In genomic region chr1:160768295-160768657, GRCh38 we compare ENCODE assay signal across 9 cellular contexts. TPM values are rescaled to one million over a fixed set of nuclear protein-coding genes. Genes with fewer than 3 reads are reported as not detected.
A peak's percentile ranks its signal among the peaks of the same experiment; 100 is the strongest.
DNase-seq lines count a peak whose midpoint lies in the region; ATAC-seq and TF ChIP-seq lines count a peak whose summit lies in the region.
"Had no signal": no experiment of that assay in that cellular context is flagged by ENCODE, and none has a peak within 500 bp of the region (broad histone marks: within the 10 kb centered on the region; RNA-seq: fewer than 3 reads in every experiment).

No MANE protein-coding gene starts in this region.

- intact Hi-C loops in transverse colon (cut with DNase I; ENCODE audit: low total_unique reads) = no loop called here

- no peaks in the 10 kb centered on the region for H3K4me1 ChIP-seq in transverse colon

- TF ChIP-seq EP300 in transverse colon (IDR thresholded peaks at IDR 0.05; ENCODE audit: low read depth) = no peak

- H3K27ac Mint-ChIP-seq in naive B cell = peak overlapping the region; percentile 88 to 97 (median 94)

- peaks cover 15 to 19% (median 18%) of the 10 kb centered on the region in 3 donors for H3K4me1 Mint-ChIP-seq in naive B cell

- peak overlapping the region in 7 of 8 donors; percentile 29 to 83 (median 75) for H3K4me3 Mint-ChIP-seq in naive B cell

- no peak overlapping the region for H3K27ac ChIP-seq in C4-2B
- peak overlapping the region; percentile 16 to 56 (median 34) for H3K27ac ChIP-seq in transverse colon

- peak; percentile 57 for DNase-seq in UCSD-AML1 (lab: John Stamatoyannopoulos, UW; ENCODE audit: unreplicated experiment)
- peak; percentile 6 to 22 for DNase-seq in cardiac fibroblast (ENCODE audit: low read depth in 2 of 2)
- peak; percentile 63 for DNase-seq in naive B cell
- peak; percentile 72 for DNase-seq in transverse colon
- DNase-seq in hepatic stellate cell (ENCODE audit: low spot score) = no peak

- no peaks in the 10 kb centered on the region for H3K27me3 Mint-ChIP-seq in naive B cell

- H3K9me3 ChIP-seq in transverse colon = no peaks in the 10 kb centered on the region

- peaks cover 0 to 2% (median 0%) of the 10 kb centered on the region in 7 donors for H3K9me3 Mint-ChIP-seq in naive B cell

- H3K36me3 Mint-ChIP-seq in naive B cell = peaks cover 0 to 7% of the 10 kb centered on the region in 2 donors

- H3K27me3 ChIP-seq in transverse colon = no peaks in the 10 kb centered on the region

- peak; percentile 51 for TF ChIP-seq CTCF in C4-2B (conservative IDR thresholded peaks at IDR 0.05)
- TF ChIP-seq CTCF in cardiac fibroblast (IDR thresholded peaks at IDR 0.05; ENCODE audit: low read depth, low read length) = peak; percentile 38
- TF ChIP-seq CTCF in transverse colon (IDR thresholded peaks at IDR 0.05) = peak; percentile 29 to 54 (median 37)

- in situ Hi-C loops in transverse colon (cut with MboI; ENCODE audit: low pct_ligation_motif_present in 1 of 4, low pct_unique_long_range_greater_than_20kb in 1 of 4, low sequenced_read_pairs in 3 of 4) = loop anchor here in 1 of 4 donors (10.0 kb wide), 1 partner anchor 83 kb away; no protein-coding TSS in a partner anchor

- ATAC-seq in GM19397 (IDR thresholded peaks at IDR 0.05; ENCODE audit: unreplicated experiment) = peak; percentile 73
- peak; percentile 79 for ATAC-seq in HG03520 (IDR thresholded peaks at IDR 0.05; ENCODE audit: unreplicated experiment)
- ATAC-seq in naive B cell (ENCODE audit: low read depth in 2 of 2) = peak; percentile 98 to 99

- no peaks in the 10 kb centered on the region for H3K36me3 ChIP-seq in transverse colon

- H3K4me3 ChIP-seq in cardiac fibroblast (replicated peaks in 1 of 2; ENCODE audit: low read depth in 2 of 2, low read length in 2 of 2) (no peak overlapping the region), transverse colon (no peak overlapping the region)

- no peak for TF ChIP-seq POLR2A in transverse colon (IDR thresholded peaks at IDR 0.05)

RNA-seq across cellular contexts. Expression of gene LY9, which starts 27.7 kb away (rescaled TPM):
- 100 to 1,000 TPM; 143 to 230 (median 167) TPM for polyA plus RNA-seq in naive B cell (ENCODE audit: low read depth in 6 of 6)
- 1 to 10 TPM in 3 of 4 donors, under 1 TPM in 1; 0.40 to 9.4 (median 1.8) TPM for total RNA-seq in transverse colon
- total RNA-seq: renal cortical epithelial cell had no signal

RNA-seq across cellular contexts. Expression of gene SLAMF7, which starts 29.2 kb away (rescaled TPM):
- polyA plus RNA-seq in naive B cell (ENCODE audit: low read depth in 6 of 6) = 1 to 10 TPM in 5 of 6 donors, not detected in 1; 1.2 to 5.3 (median 3.0) TPM
- total RNA-seq in transverse colon = 10 to 100 TPM in 1 of 4 donors, 1 to 10 TPM in 1, under 1 TPM in 1, not detected in 1; 0.20 to 15.4 (median 2.7) TPM
- total RNA-seq: renal cortical epithelial cell had no signal

RNA-seq across cellular contexts. Expression of gene CD48, which starts 56.7 kb away (rescaled TPM):
- 100 to 1,000 TPM; 129 to 163 (median 153) TPM for polyA plus RNA-seq in naive B cell (ENCODE audit: low read depth in 6 of 6)
- total RNA-seq in transverse colon = 10 to 100 TPM in 2 of 4 donors, 1 to 10 TPM in 1, not detected in 1; 7.5 to 31.3 (median 17.6) TPM
- total RNA-seq: renal cortical epithelial cell had no signal
